ENCODE assay signal across 8 cellular contexts in the genomic region with DNA sequence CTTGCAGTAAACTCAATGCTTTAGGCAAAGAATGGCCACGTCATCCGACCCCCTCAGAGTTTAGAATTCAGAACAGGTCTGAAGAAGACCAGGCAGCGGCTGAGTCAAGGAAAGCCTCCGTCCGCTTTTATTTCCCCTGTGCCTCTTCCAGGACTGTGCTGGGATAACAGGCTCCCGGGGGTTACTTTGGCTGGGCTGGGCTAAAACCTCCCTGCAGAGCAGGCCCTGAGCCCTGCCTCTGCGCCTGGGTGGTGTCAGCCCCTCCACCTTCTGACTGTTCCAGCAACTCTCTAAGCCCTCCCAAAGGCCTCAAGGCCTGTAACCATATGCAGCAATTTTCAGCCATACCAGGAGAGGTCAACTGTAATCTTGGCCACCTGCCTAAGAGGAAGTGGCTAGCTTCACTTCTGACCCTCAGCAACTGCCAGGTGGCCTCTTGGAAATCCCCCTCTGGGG.
DNase-seq lines count a peak whose midpoint lies in the region; ATAC-seq, FAIRE-seq and TF ChIP-seq lines count a peak whose summit lies in the region.

No MANE protein-coding gene starts in this region.

- H3K79me2 ChIP-seq in astrocyte (ENCODE audit: insufficient read depth, low read length) (no peaks in the 10 kb centered on the region), PC-3 (ENCODE audit: low read length) (no peaks in the 10 kb centered on the region)

- no peak overlapping the region for H4K8ac ChIP-seq in neuronal stem cell (ENCODE audit: low read depth, low read length)

- H3K27me3 ChIP-seq in astrocyte (ENCODE audit: insufficient read depth, low read length) = no peaks in the 10 kb centered on the region
- peaks cover 0 to 18% (median 0%) of the 10 kb centered on the region in 3 experiments for H3K27me3 ChIP-seq in neuronal stem cell (ENCODE audit: control insufficient read depth in 3 of 3, insufficient read depth in 3 of 3, low read depth in 1 of 3, low read length in 3 of 3)
- peaks cover 81% of the 10 kb centered on the region for H3K27me3 ChIP-seq in PC-3 (ENCODE audit: low read length)

- H3K9me3 Mint-ChIP-seq in astrocyte (ENCODE audit: unreplicated experiment) = no peaks in the 10 kb centered on the region

- DNase-seq in GM19239 (ENCODE audit: insufficient read length, low spot score) (no peak), astrocyte (ENCODE audit: low read depth) (peak; percentile 12), neuronal stem cell (ENCODE audit: low spot score) (no peak), PC-3 (no peak), NCI-H1092 treated with DMSO at 0.1 percent for 48 hours (lab: John Stamatoyannopoulos, UW) (no peak), NCI-H748 (lab: John Stamatoyannopoulos, UW; ENCODE audit: unreplicated experiment) (no peak)
- DNase-seq in stimulated activated CD4-positive, alpha-beta T cell treated with anti-CD3 and anti-CD28 coated beads, Interleukin-2, amount 100 ng/mL, for 48 hours = no peak

- no CpG with 5 or more reads among the region's 7 CpGs for WGBS in neuronal stem cell (ENCODE audit: extremely low coverage in 2 of 2, insufficient read length in 2 of 2, insufficient replicate concordance in 1 of 2), 2 donors

- no peak overlapping the region for H3K4me3 Mint-ChIP-seq in astrocyte (ENCODE audit: unreplicated experiment)

- no peak overlapping the region for H4K91ac ChIP-seq in neuronal stem cell (ENCODE audit: low read depth, low read length, poor library complexity)

- ATAC-seq in HG03196 (IDR thresholded peaks at IDR 0.05; ENCODE audit: unreplicated experiment) (peak; percentile 41), PC-3 (no peak)

- no peaks in the 10 kb centered on the region for H4K20me1 ChIP-seq in astrocyte (ENCODE audit: insufficient read depth, low read length)
- no peaks in the 10 kb centered on the region for H4K20me1 ChIP-seq in PC-3 (ENCODE audit: low read length)

- H3K9ac ChIP-seq in astrocyte (ENCODE audit: low read length) (no peak overlapping the region), neuronal stem cell (ENCODE audit: low read depth, low read length, poor library complexity) (no peak overlapping the region), PC-3 (ENCODE audit: low read length) (no peak overlapping the region)

- POLR2A ChIA-PET in PC-3 (lab: Charles Lee; ENCODE audit: unreplicated experiment) = no interaction called here

- no peak overlapping the region for H2BK5ac ChIP-seq in neuronal stem cell (ENCODE audit: low read length)

- no peak overlapping the region for H3K27ac Mint-ChIP-seq in astrocyte (ENCODE audit: unreplicated experiment)

- H2BK15ac ChIP-seq in neuronal stem cell (ENCODE audit: low read length) = peak overlapping the region; percentile 71

- no peaks in the 10 kb centered on the region for H3K79me1 ChIP-seq in neuronal stem cell (ENCODE audit: low read depth, low read length)

- CTCF ChIA-PET in PC-3 (lab: Charles Lee) = no interaction called here

- no TSS peak for BruUV-seq in PC-3 (replicated peaks; lab: Mats Ljungman, UMichigan)

- no peaks in the 10 kb centered on the region for H3F3A ChIP-seq in PC-3 (ENCODE audit: low read length, unreplicated experiment)

- intact Hi-C loops in PC-3 (cut with micrococcal nuclease) = no loop called here

- H3K36me3 ChIP-seq in astrocyte (ENCODE audit: insufficient read depth, low read length) (no peaks in the 10 kb centered on the region), neuronal stem cell (replicated peaks in 1 of 2; ENCODE audit: control insufficient read depth in 2 of 2, insufficient read depth in 2 of 2, low read length in 2 of 2) (no peaks in the 10 kb centered on the region), PC-3 (ENCODE audit: low read depth, low read length) (no peaks in the 10 kb centered on the region)

- no peak overlapping the region for H3K14ac ChIP-seq in neuronal stem cell (ENCODE audit: low read length)

- H2AK5ac ChIP-seq in neuronal stem cell (ENCODE audit: low read depth, low read length) = no peak overlapping the region

- H3K4me1 Mint-ChIP-seq in astrocyte (ENCODE audit: low read depth, unreplicated experiment) = peaks cover 5% of the 10 kb centered on the region

- no peak overlapping the region for H2BK12ac ChIP-seq in neuronal stem cell (ENCODE audit: low read length)

- H3K9me3 ChIP-seq in astrocyte (ENCODE audit: insufficient read depth, low read depth, low read length) (no peaks in the 10 kb centered on the region), neuronal stem cell (replicated peaks in 1 of 2; ENCODE audit: control insufficient read depth in 2 of 2, insufficient read depth in 1 of 2, low read depth in 1 of 2, low read length in 2 of 2) (no peaks in the 10 kb centered on the region), PC-3 (ENCODE audit: low read length) (no peaks in the 10 kb centered on the region)

- H3K36me3 Mint-ChIP-seq in astrocyte (ENCODE audit: low read depth, unreplicated experiment) = no peaks in the 10 kb centered on the region

- H3K27ac ChIP-seq in astrocyte (ENCODE audit: low read depth, low read length) (no peak overlapping the region), neuronal stem cell (replicated peaks; ENCODE audit: low read length) (no peak overlapping the region), PC-3 (ENCODE audit: low read length) (no peak overlapping the region)

- no peak for TF ChIP-seq CTCF in astrocyte (IDR thresholded peaks at IDR 0.05; ENCODE audit: insufficient read depth, low read depth, low read length)
- no peak for TF ChIP-seq CTCF in PC-3 (conservative IDR thresholded peaks at IDR 0.05; ENCODE audit: low read depth, low read length)

- H3K4me1 ChIP-seq in astrocyte (ENCODE audit: insufficient read depth, low read length) (peaks cover 6% of the 10 kb centered on the region), neuronal stem cell (ENCODE audit: control insufficient read depth in 2 of 2, insufficient read depth in 1 of 2, low read depth in 1 of 2, low read length in 2 of 2) (peaks cover 0 to 9% of the 10 kb centered on the region in 2 donors), PC-3 (ENCODE audit: insufficient read depth, low read length) (no peaks in the 10 kb centered on the region)

- FAIRE-seq in GM19239 (lab: Jason Lieb, UNC) = peak; percentile 84
- FAIRE-seq in astrocyte (lab: Jason Lieb, UNC) = no peak

- no peak overlapping the region for H2BK120ac ChIP-seq in neuronal stem cell (ENCODE audit: low read depth, low read length)

- no peak overlapping the region for H3K23ac ChIP-seq in neuronal stem cell (ENCODE audit: low read depth, low read length, poor library complexity)

- H3K4me2 ChIP-seq in astrocyte (ENCODE audit: low read length) (no peak overlapping the region), neuronal stem cell (ENCODE audit: insufficient read depth, low read length, poor library complexity, severe bottlenecking) (no peak overlapping the region), PC-3 (ENCODE audit: low read length) (no peak overlapping the region)

- H3K27me3 Mint-ChIP-seq in astrocyte (ENCODE audit: low read depth, unreplicated experiment) = peaks cover 6% of the 10 kb centered on the region

- no peak overlapping the region for H3K4ac ChIP-seq in neuronal stem cell (ENCODE audit: low read length)

- no peaks in the 10 kb centered on the region for H3K9me2 ChIP-seq in PC-3 (replicated peaks; ENCODE audit: low read length)

- peak overlapping the region; percentile 62 for H3K18ac ChIP-seq in neuronal stem cell (ENCODE audit: low read length)

- H3K4me3 ChIP-seq in astrocyte (ENCODE audit: insufficient read depth, low read depth, low read length) (no peak overlapping the region), neuronal stem cell (ENCODE audit: low read length in 2 of 2) (no peak overlapping the region), PC-3 (ENCODE audit: low read length) (no peak overlapping the region)

- H2AFZ ChIP-seq in astrocyte (ENCODE audit: low read depth, low read length) (peak overlapping the region; percentile 26), neuronal stem cell (ENCODE audit: low read length) (no peak overlapping the region), PC-3 (ENCODE audit: low read length) (no peak overlapping the region)
